Comparison of ENCODE assay signal across 8 cellular contexts in the genomic region with DNA sequence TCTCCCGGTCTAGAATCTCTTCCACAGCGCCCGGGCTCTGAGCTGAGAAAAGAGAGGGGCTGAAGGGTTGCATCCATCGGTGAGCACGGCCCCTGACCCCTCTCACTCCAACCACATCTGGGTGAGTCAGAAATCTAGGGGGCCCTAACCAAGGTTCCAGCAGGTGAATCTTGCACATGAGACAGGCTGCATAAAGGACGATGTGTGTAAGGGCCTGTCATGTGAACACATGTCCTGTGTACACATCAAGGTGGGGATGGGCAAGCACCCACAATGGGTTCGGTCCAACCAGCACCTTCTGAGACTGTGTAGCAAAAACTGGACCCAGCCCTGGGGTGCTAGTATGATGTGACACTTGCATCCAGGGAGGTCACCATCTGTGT. TPM values are rescaled to one million over a fixed set of nuclear protein-coding genes. Genes with fewer than 3 reads are reported as not detected.
A peak's percentile ranks its signal among the peaks of the same experiment; 100 is the strongest.
DNase-seq lines count a peak whose midpoint lies in the region; ATAC-seq, FAIRE-seq and TF ChIP-seq lines count a peak whose summit lies in the region.

No MANE protein-coding gene starts in this region.

- peak overlapping the region in 1 of 2 donors; percentile 99 for H3K27ac ChIP-seq in ascending aorta
- H3K27ac ChIP-seq in HepG2 (ENCODE audit: extremely low read length, insufficient read depth, low read length): peak overlapping the region; percentile 96
- H3K27ac ChIP-seq in thoracic aorta: peak overlapping the region in 1 of 2 donors; percentile 91

- in situ Hi-C loops in HepG2 (cut with HindIII; ENCODE audit: extremely low pct_ligation_motif_present, low pct_unique_long_range_greater_than_20kb): no loop called here

- H3K4me1 ChIP-seq in ascending aorta (peaks cover 17 to 44% of the 10 kb centered on the region in 2 donors), HepG2 (ENCODE audit: insufficient read depth, low read length) (peaks cover 37% of the 10 kb centered on the region), thoracic aorta (ENCODE audit: control insufficient read depth in 1 of 2, low read depth in 2 of 2) (peaks cover 29 to 52% of the 10 kb centered on the region in 2 donors)

- BruUV-seq in HepG2 (replicated peaks; lab: Mats Ljungman, UMichigan): no TSS peak

- no peak for DNase-seq in T-helper 1 cell
- DNase-seq in ascending aorta (ENCODE audit: low spot score in 2 of 2): peak in 1 of 2 donors; percentile 60
- no peak for DNase-seq in HepG2 (ENCODE audit: low spot score)
- no peak for DNase-seq in thoracic aorta (ENCODE audit: low spot score)
- DNase-seq in RKO (ENCODE audit: low spot score): no peak
- DNase-seq in GM10266 (ENCODE audit: extremely low spot score): no peak
- no peak for DNase-seq in DMS153 treated with DMSO at 0.1 percent for 48 hours (lab: John Stamatoyannopoulos, UW; ENCODE audit: unreplicated experiment)

- H3K79me2 ChIP-seq in HepG2 (ENCODE audit: insufficient read depth, low read length): peaks cover 46% of the 10 kb centered on the region

- TF ChIP-seq POLR2A in HepG2 (IDR thresholded peaks at IDR 0.05; ENCODE audit: insufficient read depth in 1 of 2, low read depth in 2 of 2, low read length in 2 of 2): no peak

- POLR2A ChIA-PET in HepG2 (lab: Yijun Ruan, JAX): interaction anchor here (1.3 to 3.9 kb wide), 7 partner anchors 10 to 301 kb away, joined by 4 to 41 read pairs (median 9); a partner anchor contains a TSS

- H3K9ac ChIP-seq in HepG2 (ENCODE audit: insufficient read depth, low read depth, low read length): peak overlapping the region; percentile 100

- TF ChIP-seq EP300 in HepG2 (IDR thresholded peaks at IDR 0.05; ENCODE audit: low read depth in 2 of 2, low read length in 2 of 2): no peak
- TF ChIP-seq EP300 in HepG2 (CRISPR knock-in tag; IDR thresholded peaks at IDR 0.05; ENCODE audit: borderline replicate concordance): no peak

- CTCF ChIA-PET in HepG2 (lab: Yijun Ruan, JAX; ENCODE audit: low intra/inter-chr PET ratio, low total read pairs): no interaction called here

- TF ChIP-seq CTCF in ascending aorta (IDR thresholded peaks at IDR 0.05) (no peak), HepG2 (CRISPR knock-in tag; IDR thresholded peaks at IDR 0.05) (no peak), thoracic aorta (IDR thresholded peaks at IDR 0.05) (no peak), GM10266 (IDR thresholded peaks at IDR 0.05; ENCODE audit: control insufficient read depth, insufficient read depth, low read depth, missing control alignments) (no peak)

- peaks cover 23 to 52% of the 10 kb centered on the region in 2 donors for H3K36me3 ChIP-seq in ascending aorta
- peaks cover 12 to 38% of the 10 kb centered on the region in 2 experiments for H3K36me3 ChIP-seq in HepG2 (replicated peaks in 1 of 2; ENCODE audit: control insufficient read depth in 1 of 2, insufficient read depth in 2 of 2, low read length in 2 of 2)
- H3K36me3 ChIP-seq in thoracic aorta: peaks cover 26% of the 10 kb centered on the region

- no peaks in the 10 kb centered on the region for H3K27me3 Mint-ChIP-seq in T-helper 1 cell treated with Interleukin-12 subunit alpha and Interleukin-12 subunit beta and Interleukin-4 antibody, amounts not matched to agents 30 μg/mL and 1 μg/mL, for 36 hours (ENCODE audit: low read depth)

- no peak for TF ChIP-seq RAD21 in HepG2 (CRISPR knock-in tag; IDR thresholded peaks at IDR 0.05)

- H3K4me3 ChIP-seq in ascending aorta: peak overlapping the region; percentile 88 to 99
- peak overlapping the region; percentile 75 to 90 (median 89) for H3K4me3 ChIP-seq in HepG2 (replicated peaks in 1 of 3; ENCODE audit: insufficient read depth in 1 of 3, low read depth in 2 of 3, low read length in 3 of 3)
- H3K4me3 ChIP-seq in thoracic aorta: peak overlapping the region; percentile 98

- H3K9me3 Mint-ChIP-seq in T-helper 1 cell treated with Interleukin-12 subunit alpha and Interleukin-12 subunit beta and Interleukin-4 antibody, amounts not matched to agents 30 μg/mL and 1 μg/mL, for 36 hours: no peaks in the 10 kb centered on the region

- WGBS in HepG2 (ENCODE audit: low lambda C conversion rate): 75% methylated on average over 7 of the region's 7 CpGs

- peaks cover 32% of the 10 kb centered on the region for H3K4me1 Mint-ChIP-seq in T-helper 1 cell treated with Interleukin-12 subunit alpha and Interleukin-12 subunit beta and Interleukin-4 antibody, amounts not matched to agents 30 μg/mL and 1 μg/mL, for 36 hours (ENCODE audit: low read depth)

- ATAC-seq in HepG2 (no peak), thoracic aorta (ENCODE audit: insufficient number of reproducible peaks, low FRiP score, low read depth) (no peak)

- intact Hi-C loops in ascending aorta (cut with DNase I) (loop anchor here (2.0 to 5.0 kb wide), 3 partner anchors 101 to 246 kb away; a partner anchor contains a TSS), HepG2 (cut with micrococcal nuclease; ENCODE audit: unreplicated experiment) (loop anchor here (2.0 kb wide), 1 partner anchor 31 kb away; a partner anchor contains a TSS)

- peak overlapping the region; percentile 91 for H3K4me3 Mint-ChIP-seq in T-helper 1 cell treated with Interleukin-12 subunit alpha and Interleukin-12 subunit beta and Interleukin-4 antibody, amounts not matched to agents 30 μg/mL and 1 μg/mL, for 36 hours

- H3K27me3 ChIP-seq in ascending aorta (no peaks in the 10 kb centered on the region), HepG2 (ENCODE audit: control insufficient read depth in 1 of 2, insufficient read depth in 2 of 2, low read length in 2 of 2) (no peaks in the 10 kb centered on the region; a peak in 1 of 5 replicates), thoracic aorta (replicated peaks; ENCODE audit: insufficient read depth) (no peaks in the 10 kb centered on the region)

- no peak overlapping the region for H2AFZ ChIP-seq in HepG2 (ENCODE audit: low read length)

- H3K9me3 ChIP-seq in ascending aorta (no peaks in the 10 kb centered on the region), HepG2 (ENCODE audit: low read length) (no peaks in the 10 kb centered on the region), thoracic aorta (no peaks in the 10 kb centered on the region)

- FAIRE-seq in HepG2 (lab: Jason Lieb, UNC): no peak

- H3K27ac Mint-ChIP-seq in T-helper 1 cell treated with Interleukin-12 subunit alpha and Interleukin-12 subunit beta and Interleukin-4 antibody, amounts not matched to agents 30 μg/mL and 1 μg/mL, for 36 hours: peak overlapping the region; percentile 95

- H4K20me1 ChIP-seq in HepG2 (ENCODE audit: insufficient read depth, low read length): peaks cover 7% of the 10 kb centered on the region; the same call in 1 of the 2 replicates

- H3K4me2 ChIP-seq in HepG2 (ENCODE audit: low read depth, low read length): peak overlapping the region; percentile 97

- peaks cover 20% of the 10 kb centered on the region for H3K36me3 Mint-ChIP-seq in T-helper 1 cell treated with Interleukin-12 subunit alpha and Interleukin-12 subunit beta and Interleukin-4 antibody, amounts not matched to agents 30 μg/mL and 1 μg/mL, for 36 hours (ENCODE audit: low read depth)

RNA-seq across cellular contexts. Expression of a gene that starts 1.2 kb away (rescaled TPM):
- total RNA-seq in ascending aorta (42.3 TPM), HepG2 (2016; rRNA removed; fragmentation: Illumina TruSeq; extraction: Trizol) (26.2 and 27.3 TPM in 2 replicates), thoracic aorta (10 to 100 TPM; 38.7 to 42.7 TPM)
- 12.4 and 15.5 TPM in 2 replicates for total RNA-seq in HepG2 (2016; cell fraction: cytosol; rRNA removed; fragmentation: Illumina TruSeq; extraction: Trizol; ENCODE audit: low read depth)
- total RNA-seq in HepG2 (2016; cell fraction: insoluble cytoplasmic fraction; rRNA removed; fragmentation: Illumina TruSeq; extraction: Trizol): 25.7 and 25.9 TPM in 2 replicates
- total RNA-seq in HepG2 (2016; cell fraction: membrane; rRNA removed; fragmentation: Illumina TruSeq; extraction: Trizol): 28.2 and 33.2 TPM in 2 replicates
- total RNA-seq in HepG2 (2016; cell fraction: nucleus; rRNA removed; fragmentation: Illumina TruSeq; extraction: Trizol): 21.6 and 23.3 TPM in 2 replicates
- 59.6 and 62.3 TPM in 2 replicates for polyA plus RNA-seq in HepG2 (2011; rRNA removed)
- polyA plus RNA-seq in HepG2 (2011; cell fraction: cytosol; rRNA removed): 56.2 and 64.1 TPM in 2 replicates
- 79.4 and 81.9 TPM in 2 replicates for polyA plus RNA-seq in HepG2 (2011; cell fraction: nucleus; rRNA removed)
- 26.9 and 27.4 TPM in 2 replicates for polyA plus RNA-seq in HepG2 (2012)
- 14.0 and 16.4 TPM in 2 replicates for polyA plus RNA-seq in HepG2 (2016; cell fraction: cytosol; fragmentation: Illumina TruSeq; extraction: Trizol; ENCODE audit: low read depth)
- 36.2 and 45.0 TPM in 2 replicates for polyA plus RNA-seq in HepG2 (2016; cell fraction: insoluble cytoplasmic fraction; fragmentation: Illumina TruSeq; extraction: Trizol; ENCODE audit: low read depth)
- 37.8 and 37.9 TPM in 2 replicates for polyA plus RNA-seq in HepG2 (2016; cell fraction: membrane; fragmentation: Illumina TruSeq; extraction: Trizol; ENCODE audit: low read depth)
- polyA plus RNA-seq in HepG2 (2016; cell fraction: nucleus; fragmentation: Illumina TruSeq; extraction: Trizol; ENCODE audit: insufficient read depth, low read depth): 43.9 and 46.1 TPM in 2 replicates
- polyA minus RNA-seq in HepG2 (2011; rRNA and poly(A)+ RNA removed; ENCODE audit: low replicate concordance): 46.5 and 151 TPM in 2 replicates
- 19.7 and 22.1 TPM in 2 replicates for polyA minus RNA-seq in HepG2 (2011; cell fraction: cytosol; rRNA and poly(A)+ RNA removed)
- 61.4 and 63.9 TPM in 2 replicates for polyA minus RNA-seq in HepG2 (2011; cell fraction: nucleus; rRNA and poly(A)+ RNA removed)

RNA-seq across cellular contexts. Expression of a gene that starts 1.5 kb away (rescaled TPM):
- total RNA-seq in ascending aorta (102 TPM), HepG2 (2016; rRNA removed; fragmentation: Illumina TruSeq; extraction: Trizol) (62.1 and 65.0 TPM in 2 replicates), thoracic aorta (100 to 1,000 TPM in 1 of 2 donors, 10 to 100 TPM in 1; 79.4 to 102 TPM)
- 21.7 and 29.0 TPM in 2 replicates for total RNA-seq in HepG2 (2016; cell fraction: cytosol; rRNA removed; fragmentation: Illumina TruSeq; extraction: Trizol; ENCODE audit: low read depth)
- total RNA-seq in HepG2 (2016; cell fraction: insoluble cytoplasmic fraction; rRNA removed; fragmentation: Illumina TruSeq; extraction: Trizol): 55.5 and 60.4 TPM in 2 replicates
- 36.9 and 43.2 TPM in 2 replicates for total RNA-seq in HepG2 (2016; cell fraction: membrane; rRNA removed; fragmentation: Illumina TruSeq; extraction: Trizol)
- total RNA-seq in HepG2 (2016; cell fraction: nucleus; rRNA removed; fragmentation: Illumina TruSeq; extraction: Trizol): 37.1 and 38.2 TPM in 2 replicates
- polyA plus RNA-seq in HepG2 (2011; rRNA removed): 63.8 and 84.3 TPM in 2 replicates
- polyA plus RNA-seq in HepG2 (2011; cell fraction: cytosol; rRNA removed): 47.5 and 48.4 TPM in 2 replicates
- polyA plus RNA-seq in HepG2 (2011; cell fraction: nucleus; rRNA removed): 143 and 165 TPM in 2 replicates
- polyA plus RNA-seq in HepG2 (2012): 24.6 and 31.6 TPM in 2 replicates
- polyA plus RNA-seq in HepG2 (2016; cell fraction: cytosol; fragmentation: Illumina TruSeq; extraction: Trizol; ENCODE audit: low read depth): 10.5 and 10.6 TPM in 2 replicates
- 53.7 and 58.5 TPM in 2 replicates for polyA plus RNA-seq in HepG2 (2016; cell fraction: insoluble cytoplasmic fraction; fragmentation: Illumina TruSeq; extraction: Trizol; ENCODE audit: low read depth)
- 26.8 and 29.3 TPM in 2 replicates for polyA plus RNA-seq in HepG2 (2016; cell fraction: membrane; fragmentation: Illumina TruSeq; extraction: Trizol; ENCODE audit: low read depth)
- polyA plus RNA-seq in HepG2 (2016; cell fraction: nucleus; fragmentation: Illumina TruSeq; extraction: Trizol; ENCODE audit: insufficient read depth, low read depth): 68.0 and 76.5 TPM in 2 replicates
- polyA minus RNA-seq in HepG2 (2011; rRNA and poly(A)+ RNA removed; ENCODE audit: low replicate concordance): 155 and 191 TPM in 2 replicates
- 24.9 and 36.3 TPM in 2 replicates for polyA minus RNA-seq in HepG2 (2011; cell fraction: cytosol; rRNA and poly(A)+ RNA removed)
- polyA minus RNA-seq in HepG2 (2011; cell fraction: nucleus; rRNA and poly(A)+ RNA removed): 47.4 and 55.1 TPM in 2 replicates

RNA-seq across cellular contexts. Expression of a gene that starts 13.1 kb away (rescaled TPM):
- total RNA-seq in ascending aorta: not detected
- not detected in 2 replicates for total RNA-seq in HepG2 (2016; rRNA removed; fragmentation: Illumina TruSeq; extraction: Trizol)
- total RNA-seq in HepG2 (2016; cell fraction: cytosol; rRNA removed; fragmentation: Illumina TruSeq; extraction: Trizol; ENCODE audit: low read depth): not detected in 2 replicates
- total RNA-seq in HepG2 (2016; cell fraction: insoluble cytoplasmic fraction; rRNA removed; fragmentation: Illumina TruSeq; extraction: Trizol): not detected in 2 replicates
- total RNA-seq in HepG2 (2016; cell fraction: membrane; rRNA removed; fragmentation: Illumina TruSeq; extraction: Trizol): not detected in 2 replicates
- total RNA-seq in HepG2 (2016; cell fraction: nucleus; rRNA removed; fragmentation: Illumina TruSeq; extraction: Trizol): not detected in 2 replicates
- polyA plus RNA-seq in HepG2 (2011; rRNA removed): not detected in 2 replicates
- not detected in 2 replicates for polyA plus RNA-seq in HepG2 (2011; cell fraction: cytosol; rRNA removed)
- polyA plus RNA-seq in HepG2 (2011; cell fraction: nucleus; rRNA removed): not detected in 2 replicates
- not detected in 2 replicates for polyA plus RNA-seq in HepG2 (2012)
- polyA plus RNA-seq in HepG2 (2016; cell fraction: cytosol; fragmentation: Illumina TruSeq; extraction: Trizol; ENCODE audit: low read depth): not detected in 2 replicates
- not detected in 2 replicates for polyA plus RNA-seq in HepG2 (2016; cell fraction: insoluble cytoplasmic fraction; fragmentation: Illumina TruSeq; extraction: Trizol; ENCODE audit: low read depth)
- not detected in 2 replicates for polyA plus RNA-seq in HepG2 (2016; cell fraction: membrane; fragmentation: Illumina TruSeq; extraction: Trizol; ENCODE audit: low read depth)
- not detected in 2 replicates for polyA plus RNA-seq in HepG2 (2016; cell fraction: nucleus; fragmentation: Illumina TruSeq; extraction: Trizol; ENCODE audit: insufficient read depth, low read depth)
- polyA minus RNA-seq in HepG2 (2011; rRNA and poly(A)+ RNA removed; ENCODE audit: low replicate concordance): not detected in 2 replicates
- not detected in 2 replicates for polyA minus RNA-seq in HepG2 (2011; cell fraction: cytosol; rRNA and poly(A)+ RNA removed)
- not detected in 2 replicates for polyA minus RNA-seq in HepG2 (2011; cell fraction: nucleus; rRNA and poly(A)+ RNA removed)
- not detected for total RNA-seq in thoracic aorta

RNA-seq across cellular contexts. Expression of a gene that starts 30.1 kb away (rescaled TPM):
- 69.9 TPM for total RNA-seq in ascending aorta
- 12.9 and 15.1 TPM in 2 replicates for total RNA-seq in HepG2 (2016; rRNA removed; fragmentation: Illumina TruSeq; extraction: Trizol)
- total RNA-seq in HepG2 (2016; cell fraction: cytosol; rRNA removed; fragmentation: Illumina TruSeq; extraction: Trizol; ENCODE audit: low read depth): 4.3 and 4.7 TPM in 2 replicates
- total RNA-seq in HepG2 (2016; cell fraction: insoluble cytoplasmic fraction; rRNA removed; fragmentation: Illumina TruSeq; extraction: Trizol): 12.6 and 15.2 TPM in 2 replicates
- total RNA-seq in HepG2 (2016; cell fraction: membrane; rRNA removed; fragmentation: Illumina TruSeq; extraction: Trizol): 7.0 and 8.3 TPM in 2 replicates
- 11.1 and 12.1 TPM in 2 replicates for total RNA-seq in HepG2 (2016; cell fraction: nucleus; rRNA removed; fragmentation: Illumina TruSeq; extraction: Trizol)
- polyA plus RNA-seq in HepG2 (2011; rRNA removed): 18.2 and 19.0 TPM in 2 replicates
- 16.5 and 17.1 TPM in 2 replicates for polyA plus RNA-seq in HepG2 (2011; cell fraction: cytosol; rRNA removed)
- polyA plus RNA-seq in HepG2 (2011; cell fraction: nucleus; rRNA removed): 39.8 and 57.2 TPM in 2 replicates
- 16.8 and 22.4 TPM in 2 replicates for polyA plus RNA-seq in HepG2 (2012)
- polyA plus RNA-seq in HepG2 (2016; cell fraction: cytosol; fragmentation: Illumina TruSeq; extraction: Trizol; ENCODE audit: low read depth): 3.1 TPM in 2 replicates
- polyA plus RNA-seq in HepG2 (2016; cell fraction: insoluble cytoplasmic fraction; fragmentation: Illumina TruSeq; extraction: Trizol; ENCODE audit: low read depth): 15.2 and 18.2 TPM in 2 replicates
- 6.2 and 6.5 TPM in 2 replicates for polyA plus RNA-seq in HepG2 (2016; cell fraction: membrane; fragmentation: Illumina TruSeq; extraction: Trizol; ENCODE audit: low read depth)
- 43.9 and 44.8 TPM in 2 replicates for polyA plus RNA-seq in HepG2 (2016; cell fraction: nucleus; fragmentation: Illumina TruSeq; extraction: Trizol; ENCODE audit: insufficient read depth, low read depth)
- polyA minus RNA-seq in HepG2 (2011; rRNA and poly(A)+ RNA removed; ENCODE audit: low replicate concordance): 12.3 and 25.8 TPM in 2 replicates
- 6.1 and 7.0 TPM in 2 replicates for polyA minus RNA-seq in HepG2 (2011; cell fraction: cytosol; rRNA and poly(A)+ RNA removed)
- polyA minus RNA-seq in HepG2 (2011; cell fraction: nucleus; rRNA and poly(A)+ RNA removed): 15.4 and 20.0 TPM in 2 replicates
- total RNA-seq in thoracic aorta: 10 to 100 TPM; 16.1 to 22.0 TPM

RNA-seq across cellular contexts. Expression of a gene that starts 30.8 kb away (rescaled TPM):
- total RNA-seq in ascending aorta (50.2 TPM), HepG2 (2016; rRNA removed; fragmentation: Illumina TruSeq; extraction: Trizol) (117 and 172 TPM in 2 replicates), thoracic aorta (10 to 100 TPM; 79.6 to 90.8 TPM)
- total RNA-seq in HepG2 (2016; cell fraction: cytosol; rRNA removed; fragmentation: Illumina TruSeq; extraction: Trizol; ENCODE audit: low read depth): 23.5 and 27.8 TPM in 2 replicates
- 119 and 174 TPM in 2 replicates for total RNA-seq in HepG2 (2016; cell fraction: insoluble cytoplasmic fraction; rRNA removed; fragmentation: Illumina TruSeq; extraction: Trizol)
- 34.7 and 39.6 TPM in 2 replicates for total RNA-seq in HepG2 (2016; cell fraction: membrane; rRNA removed; fragmentation: Illumina TruSeq; extraction: Trizol)
- total RNA-seq in HepG2 (2016; cell fraction: nucleus; rRNA removed; fragmentation: Illumina TruSeq; extraction: Trizol): 57.8 and 58.4 TPM in 2 replicates
- 78.5 and 83.0 TPM in 2 replicates for polyA plus RNA-seq in HepG2 (2011; rRNA removed)
- polyA plus RNA-seq in HepG2 (2011; cell fraction: cytosol; rRNA removed): 85.7 and 91.7 TPM in 2 replicates
- polyA plus RNA-seq in HepG2 (2011; cell fraction: nucleus; rRNA removed): 55.6 and 67.0 TPM in 2 replicates
- polyA plus RNA-seq in HepG2 (2012): 61.4 and 66.9 TPM in 2 replicates
- polyA plus RNA-seq in HepG2 (2016; cell fraction: cytosol; fragmentation: Illumina TruSeq; extraction: Trizol; ENCODE audit: low read depth): 17.8 and 18.9 TPM in 2 replicates
- polyA plus RNA-seq in HepG2 (2016; cell fraction: insoluble cytoplasmic fraction; fragmentation: Illumina TruSeq; extraction: Trizol; ENCODE audit: low read depth): 134 and 147 TPM in 2 replicates
- polyA plus RNA-seq in HepG2 (2016; cell fraction: membrane; fragmentation: Illumina TruSeq; extraction: Trizol; ENCODE audit: low read depth): 24.1 and 26.8 TPM in 2 replicates
- polyA plus RNA-seq in HepG2 (2016; cell fraction: nucleus; fragmentation: Illumina TruSeq; extraction: Trizol; ENCODE audit: insufficient read depth, low read depth): 102 and 107 TPM in 2 replicates
- 52.2 and 63.9 TPM in 2 replicates for polyA minus RNA-seq in HepG2 (2011; rRNA and poly(A)+ RNA removed; ENCODE audit: low replicate concordance)
- polyA minus RNA-seq in HepG2 (2011; cell fraction: cytosol; rRNA and poly(A)+ RNA removed): 23.7 and 24.1 TPM in 2 replicates
- 29.9 and 34.1 TPM in 2 replicates for polyA minus RNA-seq in HepG2 (2011; cell fraction: nucleus; rRNA and poly(A)+ RNA removed)
